ENCODE assay signal across 10 cellular contexts in the genomic region with DNA sequence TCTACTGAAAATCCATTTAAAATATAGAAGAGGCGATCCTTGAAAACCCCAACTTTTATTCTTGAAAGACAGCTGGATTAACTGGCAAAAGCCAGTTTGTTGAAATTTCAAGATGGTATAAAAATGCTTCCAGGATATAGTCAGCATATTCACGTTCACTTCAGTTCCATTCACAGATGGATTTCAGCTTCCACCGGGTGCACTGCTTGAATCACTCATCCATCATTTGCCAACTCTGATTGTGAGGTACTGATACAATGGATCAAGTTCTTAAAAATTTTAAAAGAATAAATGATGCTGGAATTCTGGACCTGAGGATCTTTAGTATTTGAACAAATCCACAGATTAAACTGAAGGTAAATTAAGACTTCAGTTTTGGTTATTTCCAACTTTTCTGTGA. TPM values are rescaled to one million over a fixed set of nuclear protein-coding genes. Genes with fewer than 3 reads are reported as not detected.
DNase-seq lines count a peak whose midpoint lies in the region; ATAC-seq and TF ChIP-seq lines count a peak whose summit lies in the region.
"Had no signal": no experiment of that assay in that cellular context is flagged by ENCODE, and none has a peak within 500 bp of the region (broad histone marks: within the 10 kb centered on the region; RNA-seq: fewer than 3 reads in every experiment).

No MANE protein-coding gene starts in this region.

- no peak overlapping the region for H2AFZ ChIP-seq in smooth muscle cell (ENCODE audit: low read depth)

- H3K4me1 ChIP-seq in SJSA1 (replicated peaks): peaks cover 49% of the 10 kb centered on the region
- peaks cover 44% of the 10 kb centered on the region for H3K4me1 ChIP-seq in smooth muscle cell (ENCODE audit: low read depth)

- H3K9me3 ChIP-seq in SJSA1 (replicated peaks) (peaks cover 5% of the 10 kb centered on the region; the same call in 1 of the 2 replicates), smooth muscle cell (replicated peaks; ENCODE audit: low read depth) (no peaks in the 10 kb centered on the region)

- H3K9ac ChIP-seq in smooth muscle cell (ENCODE audit: low read depth): peak overlapping the region; percentile 46

- H3K27ac ChIP-seq in SJSA1 (no peak overlapping the region), smooth muscle cell (ENCODE audit: low read depth) (peak overlapping the region; percentile 99)

- H3K9me3 Mint-ChIP-seq in activated CD4-positive, alpha-beta T cell treated with anti-CD3 and anti-CD28 coated beads, Interleukin-2, amount 10 ng/mL, durations not matched to agents 24 days and 14 days: no peaks in the 10 kb centered on the region

- WGBS in smooth muscle cell (ENCODE audit: low lambda C conversion rate): 78% methylated on average over 3 of the region's 3 CpGs

- intact Hi-C loops in activated CD4-positive, alpha-beta T cell treated with anti-CD3 and anti-CD28 coated beads, Interleukin-2, amount 10 ng/mL, durations not matched to agents 24 days and 14 days (cut with micrococcal nuclease): loop anchor here (5.0 kb wide), 1 partner anchor 144 kb away; no protein-coding TSS in a partner anchor

- peaks cover 55% of the 10 kb centered on the region for H3K36me3 Mint-ChIP-seq in activated CD4-positive, alpha-beta T cell treated with anti-CD3 and anti-CD28 coated beads, Interleukin-2, amount 10 ng/mL, durations not matched to agents 24 days and 14 days (ENCODE audit: low read depth)

- H3K4me2 ChIP-seq in smooth muscle cell: peak overlapping the region; percentile 89

- peak overlapping the region; percentile 41 for H3K27ac Mint-ChIP-seq in activated CD4-positive, alpha-beta T cell treated with anti-CD3 and anti-CD28 coated beads, Interleukin-2, amount 10 ng/mL, durations not matched to agents 24 days and 14 days

- H4K20me1 ChIP-seq in smooth muscle cell (ENCODE audit: low read depth): peaks cover 64% of the 10 kb centered on the region

- ATAC-seq in GM19035 (IDR thresholded peaks at IDR 0.05; ENCODE audit: unreplicated experiment) (no peak), GM19467 (IDR thresholded peaks at IDR 0.05; ENCODE audit: unreplicated experiment) (no peak)

- H3K4me3 ChIP-seq in SJSA1 (peak overlapping the region; percentile 97), smooth muscle cell (peak overlapping the region; percentile 84)

- TF ChIP-seq CTCF in smooth muscle cell (IDR thresholded peaks at IDR 0.05; ENCODE audit: borderline replicate concordance, insufficient read depth, poor library complexity, severe bottlenecking): no peak

- peaks cover 31% of the 10 kb centered on the region for H3F3A ChIP-seq in smooth muscle cell (ENCODE audit: low read depth)

- no peaks in the 10 kb centered on the region; the same call in 1 of the 2 replicates for H3K27me3 ChIP-seq in SJSA1 (replicated peaks)
- H3K27me3 ChIP-seq in smooth muscle cell (ENCODE audit: low read depth): no peaks in the 10 kb centered on the region

- peak overlapping the region; percentile 97 for H3K4me3 Mint-ChIP-seq in activated CD4-positive, alpha-beta T cell treated with anti-CD3 and anti-CD28 coated beads, Interleukin-2, amount 10 ng/mL, durations not matched to agents 24 days and 14 days

- H3K36me3 ChIP-seq in SJSA1 (peaks cover 74% of the 10 kb centered on the region), smooth muscle cell (ENCODE audit: low read depth) (no peaks in the 10 kb centered on the region)

- no peak for DNase-seq in activated CD4-positive, alpha-beta T cell treated with anti-CD3 and anti-CD28 coated beads, Interleukin-2, amount 10 ng/mL, durations not matched to agents 24 days and 14 days
- DNase-seq in activated CD4-positive, alpha-beta T cell treated with anti-CD3 and anti-CD28 coated beads, Interleukin-2, amount 50 U/mL, for 1 hour: no peak
- DNase-seq in SJSA1 (ENCODE audit: low read depth in 1 of 2, low spot score in 2 of 2) (no peak), fibroblast of peridontal ligament (ENCODE audit: extremely low read depth) (peak; percentile 38), smooth muscle cell (lab: John Stamatoyannopoulos, UW; ENCODE audit: unreplicated experiment) (no peak), NCI-H2171 (lab: John Stamatoyannopoulos, UW) (no peak)
- DNase-seq: H7, NCI-H2029 had no signal

- H3K27me3 Mint-ChIP-seq in activated CD4-positive, alpha-beta T cell treated with anti-CD3 and anti-CD28 coated beads, Interleukin-2, amount 10 ng/mL, durations not matched to agents 24 days and 14 days: no peaks in the 10 kb centered on the region

- H3K4me1 Mint-ChIP-seq in activated CD4-positive, alpha-beta T cell treated with anti-CD3 and anti-CD28 coated beads, Interleukin-2, amount 10 ng/mL, durations not matched to agents 24 days and 14 days: peaks cover 51% of the 10 kb centered on the region

- peaks cover 71% of the 10 kb centered on the region for H3K79me2 ChIP-seq in smooth muscle cell (ENCODE audit: low read depth)

RNA-seq across cellular contexts. Expression of a gene that starts 2.4 kb away (rescaled TPM):
- 41.4 and 41.5 TPM in 2 replicates for total RNA-seq in activated CD4-positive, alpha-beta T cell treated with anti-CD3 and anti-CD28 coated beads, Interleukin-2, amount 10 ng/mL, durations not matched to agents 24 days and 14 days
- 10.4 and 23.0 TPM in 2 replicates for total RNA-seq in SJSA1 (2014; rRNA removed; shearing (Covaris generic))
- total RNA-seq in smooth muscle cell: 24.3 and 25.3 TPM in 2 replicates
- 2.3 and 4.5 TPM in 2 replicates for polyA plus RNA-seq in smooth muscle cell

RNA-seq across cellular contexts. Expression of a gene that starts 35.0 kb away (rescaled TPM):
- 188 and 192 TPM in 2 replicates for total RNA-seq in activated CD4-positive, alpha-beta T cell treated with anti-CD3 and anti-CD28 coated beads, Interleukin-2, amount 10 ng/mL, durations not matched to agents 24 days and 14 days
- 436 and 536 TPM in 2 replicates for total RNA-seq in SJSA1 (2014; rRNA removed; shearing (Covaris generic))
- 135 and 143 TPM in 2 replicates for total RNA-seq in smooth muscle cell
- polyA plus RNA-seq in smooth muscle cell: 117 and 122 TPM in 2 replicates
